Comparison of ENCODE assay signal across 24 cellular contexts in genomic region chr6:34920097-34920496, GRCh38. TPM values are rescaled to one million over a fixed set of nuclear protein-coding genes. Genes with fewer than 3 reads are reported as not detected.
DNase-seq lines count a peak whose midpoint lies in the region; ATAC-seq, FAIRE-seq and TF ChIP-seq lines count a peak whose summit lies in the region.
"Had no signal": no experiment of that assay in that cellular context is flagged by ENCODE, and none has a peak within 500 bp of the region (broad histone marks: within the 10 kb centered on the region; RNA-seq: fewer than 3 reads in every experiment).

No MANE protein-coding gene starts in this region.

- no peaks in the 10 kb centered on the region; the same call in 1 of the 2 replicates for H3K27me3 Mint-ChIP-seq in HFFc6 (ENCODE audit: insufficient read depth)
- H3K27me3 Mint-ChIP-seq: CD4-positive, CD25-positive, alpha-beta regulatory T cell had no signal

- peaks cover 7% of the 10 kb centered on the region for H3K4me1 ChIP-seq in HepG2 (ENCODE audit: insufficient read depth, low read length)
- no peaks in the 10 kb centered on the region for H3K4me1 ChIP-seq in right lobe of liver
- no peaks in the 10 kb centered on the region for H3K4me1 ChIP-seq in K562 (replicated peaks in 1 of 2; ENCODE audit: control insufficient read depth in 2 of 2, insufficient read depth in 2 of 2, low read length in 2 of 2)
- H3K4me1 ChIP-seq in upper lobe of left lung, result peaks cover 9 to 25% (median 11%) of the 10 kb centered on the region in 4 donors
- H3K4me1 ChIP-seq: BE2C, Caco-2 had no signal

- H3K27ac Mint-ChIP-seq in HFFc6, result peak overlapping the region; percentile 43
- no peak overlapping the region for H3K27ac Mint-ChIP-seq in stimulated activated effector memory CD8-positive, alpha-beta T cell treated with anti-CD3 and anti-CD28 coated beads, Interleukin-12 subunit alpha, Interleukin-12 subunit beta, amount 100 ng/mL, for 72 hours
- H3K27ac Mint-ChIP-seq: CD4-positive, CD25-positive, alpha-beta regulatory T cell; CD8-positive, alpha-beta T cell; GM23338 had no signal

- H3K4me1 Mint-ChIP-seq in HFFc6 (ENCODE audit: low read depth), result peaks cover 49% of the 10 kb centered on the region
- peaks cover 6% of the 10 kb centered on the region for H3K4me1 Mint-ChIP-seq in stimulated activated effector memory CD8-positive, alpha-beta T cell treated with anti-CD3 and anti-CD28 coated beads, Interleukin-12 subunit alpha, Interleukin-12 subunit beta, amount 100 ng/mL, for 72 hours

- H3K9me1 ChIP-seq in K562 (ENCODE audit: control insufficient read depth, insufficient read depth, low read length), result no peaks in the 10 kb centered on the region

- H3K9ac ChIP-seq in HepG2 (ENCODE audit: insufficient read depth, low read depth, low read length) (no peak overlapping the region), K562 (ENCODE audit: insufficient read depth in 1 of 2, low read depth in 2 of 2, low read length in 2 of 2) (no peak overlapping the region)

- H3K4me3 ChIP-seq in HepG2 (replicated peaks in 1 of 3; ENCODE audit: insufficient read depth in 1 of 3, low read depth in 2 of 3, low read length in 3 of 3) (no peak overlapping the region), right lobe of liver (no peak overlapping the region), K562 (no peak overlapping the region), upper lobe of left lung (no peak overlapping the region)
- H3K4me3 ChIP-seq: A549, GM12878, GM23338 had no signal

- TF ChIP-seq POLR2A in HepG2 (IDR thresholded peaks at IDR 0.05; ENCODE audit: insufficient read depth in 1 of 2, low read depth in 2 of 2, low read length in 2 of 2) (no peak), right lobe of liver (IDR thresholded peaks at IDR 0.05) (no peak), K562 (conservative IDR thresholded peaks at IDR 0.05) (no peak), upper lobe of left lung (IDR thresholded peaks at IDR 0.05) (no peak)

- FAIRE-seq in HepG2 (lab: Jason Lieb, UNC) (no peak), K562 (lab: Jason Lieb, UNC) (no peak)
- FAIRE-seq: A549, GM12878, GM19239 had no signal

- POLR2A ChIA-PET in HepG2 (lab: Yijun Ruan, JAX), result no interaction called here
- POLR2A ChIA-PET in K562 (lab: Yijun Ruan, JAX), result interaction anchor here (0.7 to 0.8 kb wide), 2 partner anchors 33 to 64 kb away, joined by 3 read pairs; no protein-coding TSS in a partner anchor

- no peak overlapping the region for H2AFZ ChIP-seq in HepG2 (ENCODE audit: low read length)
- H2AFZ ChIP-seq in K562 (ENCODE audit: low read depth, low read length), result no peak overlapping the region
- H2AFZ ChIP-seq: GM23338 had no signal

- WGBS in HepG2 (ENCODE audit: low lambda C conversion rate), result over 99% methylated on average over 4 of the region's 4 CpGs
- 81% methylated on average over 4 of the region's 4 CpGs for WGBS in right lobe of liver (ENCODE audit: insufficient coverage, low coverage, low lambda C conversion rate, missing lambda C conversion rate)
- 90% methylated on average over 4 of the region's 4 CpGs for WGBS in K562 (ENCODE audit: insufficient coverage, low coverage, missing lambda C conversion rate)
- 80 to 99% methylated on average over 4 of the region's 4 CpGs for WGBS in upper lobe of left lung, 2 donors

- H3K79me2 ChIP-seq in HepG2 (ENCODE audit: insufficient read depth, low read length), result no peaks in the 10 kb centered on the region
- no peaks in the 10 kb centered on the region for H3K79me2 ChIP-seq in K562 (ENCODE audit: control insufficient read depth, insufficient read depth, low read length)

- no peaks in the 10 kb centered on the region for H3K27me3 ChIP-seq in HepG2 (ENCODE audit: control insufficient read depth in 1 of 2, insufficient read depth in 2 of 2, low read length in 2 of 2)
- H3K27me3 ChIP-seq in right lobe of liver, result no peaks in the 10 kb centered on the region
- no peaks in the 10 kb centered on the region for H3K27me3 ChIP-seq in K562 (ENCODE audit: control insufficient read depth in 2 of 2, insufficient read depth in 2 of 2, low read length in 2 of 2)
- no peaks in the 10 kb centered on the region for H3K27me3 ChIP-seq in upper lobe of left lung
- H3K27me3 ChIP-seq: BE2C had no signal

- no peaks in the 10 kb centered on the region for H3K9me3 Mint-ChIP-seq in HFFc6
- H3K9me3 Mint-ChIP-seq in stimulated activated effector memory CD8-positive, alpha-beta T cell treated with anti-CD3 and anti-CD28 coated beads, Interleukin-12 subunit alpha, Interleukin-12 subunit beta, amount 100 ng/mL, for 72 hours, result no peaks in the 10 kb centered on the region
- H3K9me3 Mint-ChIP-seq: CD8-positive, alpha-beta T cell; GM23338; H9 had no signal

- BruUV-seq in HepG2 (replicated peaks; lab: Mats Ljungman, UMichigan) (no TSS peak), K562 (replicated peaks; lab: Mats Ljungman, UMichigan) (no TSS peak)

- H3K4me3 Mint-ChIP-seq in HFFc6, result no peak overlapping the region
- no peak overlapping the region for H3K4me3 Mint-ChIP-seq in stimulated activated effector memory CD8-positive, alpha-beta T cell treated with anti-CD3 and anti-CD28 coated beads, Interleukin-12 subunit alpha, Interleukin-12 subunit beta, amount 100 ng/mL, for 72 hours
- H3K4me3 Mint-ChIP-seq: CD4-positive, CD25-positive, alpha-beta regulatory T cell; CD8-positive, alpha-beta T cell; GM23338; H9 had no signal

- no peak for TF ChIP-seq RAD21 in HepG2 (CRISPR knock-in tag; IDR thresholded peaks at IDR 0.05)
- no peak for TF ChIP-seq RAD21 in K562 (CRISPR knock-in tag; conservative IDR thresholded peaks at IDR 0.05 in 1 of 2, IDR thresholded peaks at IDR 0.05 in 1 of 2)

- no peaks in the 10 kb centered on the region for H4K20me1 ChIP-seq in HepG2 (ENCODE audit: insufficient read depth, low read length)
- H4K20me1 ChIP-seq in K562 (replicated peaks; ENCODE audit: control insufficient read depth, insufficient read depth, low read length), result peaks cover 4% of the 10 kb centered on the region; the same call in 1 of the 2 replicates

- H3K4me2 ChIP-seq in HepG2 (ENCODE audit: low read depth, low read length) (no peak overlapping the region), K562 (ENCODE audit: insufficient read depth, low read length) (no peak overlapping the region)
- H3K4me2 ChIP-seq: A549, GM23338 had no signal

- peaks cover 6% of the 10 kb centered on the region; the same call in 1 of the 2 replicates for H3K36me3 Mint-ChIP-seq in HFFc6 (ENCODE audit: low read depth)
- no peaks in the 10 kb centered on the region for H3K36me3 Mint-ChIP-seq in stimulated activated effector memory CD8-positive, alpha-beta T cell treated with anti-CD3 and anti-CD28 coated beads, Interleukin-12 subunit alpha, Interleukin-12 subunit beta, amount 100 ng/mL, for 72 hours

- DNase-seq in HepG2 (ENCODE audit: low spot score) (no peak), right lobe of liver (no peak), HFFc6 (no peak), K562 (ENCODE audit: extremely low read depth in 1 of 4, low spot score in 3 of 4) (no peak), SHP77 treated with DMSO at 0.1 percent for 48 hours (lab: John Stamatoyannopoulos, UW) (no peak), upper lobe of left lung (no peak)
- no peak for DNase-seq in stimulated activated effector memory CD8-positive, alpha-beta T cell treated with anti-CD3 and anti-CD28 coated beads, Interleukin-12 subunit alpha, Interleukin-12 subunit beta, amount 100 ng/mL, for 72 hours (ENCODE audit: low spot score in 2 of 2)
- DNase-seq: 8988T; ACHN; AML-193; BE2C; Caco-2; CD4-positive, CD25-positive, alpha-beta regulatory T cell; CD8-positive, alpha-beta T cell; DMS153; DMS79; GDM1; H9 had no signal

- no peak for TF ChIP-seq CTCF in HepG2 (CRISPR knock-in tag; IDR thresholded peaks at IDR 0.05)
- TF ChIP-seq CTCF in right lobe of liver (IDR thresholded peaks at IDR 0.05), result no peak
- TF ChIP-seq CTCF in HFFc6 (IDR thresholded peaks at IDR 0.05), result no peak
- TF ChIP-seq CTCF in K562 (IDR thresholded peaks at IDR 0.05 in 2 of 3, conservative IDR thresholded peaks at IDR 0.05 in 1 of 3; ENCODE audit: insufficient read depth in 2 of 3, low read depth in 1 of 3, low read length in 3 of 3), result no peak
- TF ChIP-seq CTCF in upper lobe of left lung (IDR thresholded peaks at IDR 0.05), result no peak

- no peak for ATAC-seq in HepG2
- no peak for ATAC-seq in right lobe of liver
- no peak for ATAC-seq in K562
- no peak for ATAC-seq in stimulated activated effector memory CD8-positive, alpha-beta T cell treated with anti-CD3 and anti-CD28 coated beads, Interleukin-12 subunit alpha, Interleukin-12 subunit beta, amount 100 ng/mL, for 72 hours
- ATAC-seq in upper lobe of left lung (ENCODE audit: low FRiP score in 2 of 2), result no peak
- ATAC-seq: A549; CD8-positive, alpha-beta T cell; GM12878; GM23338; HCT116 had no signal

- TF ChIP-seq EP300 in HepG2 (IDR thresholded peaks at IDR 0.05; ENCODE audit: low read depth in 2 of 2, low read length in 2 of 2), result no peak
- no peak for TF ChIP-seq EP300 in HepG2 (CRISPR knock-in tag; IDR thresholded peaks at IDR 0.05; ENCODE audit: borderline replicate concordance)
- no peak for TF ChIP-seq EP300 in K562 (IDR thresholded peaks at IDR 0.05; ENCODE audit: low read length)
- TF ChIP-seq EP300 in upper lobe of left lung (IDR thresholded peaks at IDR 0.05), result no peak

- CTCF ChIA-PET in HepG2 (lab: Yijun Ruan, JAX; ENCODE audit: low intra/inter-chr PET ratio, low total read pairs), result no interaction called here
- CTCF ChIA-PET in K562 (lab: Yijun Ruan, JAX; ENCODE audit: low intra/inter-chr PET ratio), result no interaction called here

- in situ Hi-C loops in HepG2 (cut with HindIII; ENCODE audit: extremely low pct_ligation_motif_present, low pct_unique_long_range_greater_than_20kb), result no loop called here
- in situ Hi-C loops in K562 (cut with MboI), result no loop called here

- H3K27ac ChIP-seq in HepG2 (ENCODE audit: extremely low read length, insufficient read depth, low read length), result no peak overlapping the region
- no peak overlapping the region for H3K27ac ChIP-seq in right lobe of liver
- H3K27ac ChIP-seq in K562 (ENCODE audit: extremely low read depth, low read depth, low read length), result no peak overlapping the region
- H3K27ac ChIP-seq in upper lobe of left lung, result no peak overlapping the region
- H3K27ac ChIP-seq: A549, C4-2B had no signal

- H3K9me3 ChIP-seq in HepG2 (ENCODE audit: low read length) (no peaks in the 10 kb centered on the region), right lobe of liver (no peaks in the 10 kb centered on the region), K562 (replicated peaks; ENCODE audit: control insufficient read depth, insufficient read depth, low read depth, low read length) (no peaks in the 10 kb centered on the region), upper lobe of left lung (no peaks in the 10 kb centered on the region)
- H3K9me3 ChIP-seq: A549, BE2C, Caco-2 had no signal

- no peaks in the 10 kb centered on the region; a peak in 1 of 5 replicates for H3K36me3 ChIP-seq in HepG2 (replicated peaks in 1 of 2; ENCODE audit: control insufficient read depth in 1 of 2, insufficient read depth in 2 of 2, low read length in 2 of 2)
- H3K36me3 ChIP-seq in right lobe of liver, result no peaks in the 10 kb centered on the region
- H3K36me3 ChIP-seq in K562 (ENCODE audit: control insufficient read depth, insufficient read depth, low read length), result no peaks in the 10 kb centered on the region
- H3K36me3 ChIP-seq in upper lobe of left lung, result no peaks in the 10 kb centered on the region
- H3K36me3 ChIP-seq: BE2C had no signal

- intact Hi-C loops in HepG2 (cut with micrococcal nuclease; ENCODE audit: unreplicated experiment), result no loop called here
- intact Hi-C loops in right lobe of liver (cut with DNase I), result no loop called here
- intact Hi-C loops in K562 (cut with micrococcal nuclease), result no loop called here

RNA-seq across cellular contexts. Expression of gene ANKS1A, which starts 31.0 kb away (rescaled TPM):
- total RNA-seq in HepG2 (2016; rRNA removed; fragmentation: Illumina TruSeq; extraction: Trizol) (14.5 and 15.1 TPM in 2 replicates), right lobe of liver (10 to 100 TPM in 4 of 6 experiments, 1 to 10 TPM in 2; 6.7 to 17.4 (median 10.5) TPM), K562 (2014; rRNA removed) (6.2 and 8.7 TPM in 2 replicates), K562 (2014; rRNA removed; fragmentation: Illumina TruSeq; extraction: Trizol) (3.6 and 4.3 TPM in 2 replicates), K562 (2015; rRNA removed; fragmentation: Illumina TruSeq; extraction: Trizol) (5.3 and 5.7 TPM in 2 replicates), K562 (2021) (11.6 and 13.8 TPM in 2 replicates), upper lobe of left lung (10 to 100 TPM; 47.2 to 85.3 (median 53.5) TPM)
- 1.8 and 2.1 TPM in 2 replicates for total RNA-seq in HepG2 (2016; cell fraction: cytosol; rRNA removed; fragmentation: Illumina TruSeq; extraction: Trizol; ENCODE audit: low read depth)
- total RNA-seq in HepG2 (2016; cell fraction: insoluble cytoplasmic fraction; rRNA removed; fragmentation: Illumina TruSeq; extraction: Trizol), result 11.8 and 14.7 TPM in 2 replicates
- total RNA-seq in HepG2 (2016; cell fraction: membrane; rRNA removed; fragmentation: Illumina TruSeq; extraction: Trizol), result 5.1 and 5.2 TPM in 2 replicates
- 12.6 and 14.4 TPM in 2 replicates for total RNA-seq in HepG2 (2016; cell fraction: nucleus; rRNA removed; fragmentation: Illumina TruSeq; extraction: Trizol)
- polyA plus RNA-seq in HepG2 (2011; rRNA removed) (7.2 and 8.2 TPM in 2 replicates), K562 (2011; rRNA removed) (3.8 and 6.2 TPM in 2 replicates), K562 (2014; fragmentation: Illumina TruSeq; extraction: Trizol) (9.4 and 9.8 TPM in 2 replicates), K562 (2014; fragmentation: Nextera tagmentation; extraction: Ambion mirVana) (1 to 10 TPM; 1.1 to 1.5 TPM), K562 (2014; rRNA removed) (5.4 and 5.7 TPM in 2 replicates)
- polyA plus RNA-seq in HepG2 (2011; cell fraction: cytosol; rRNA removed), result 3.6 and 4.0 TPM in 2 replicates
- 15.9 and 18.1 TPM in 2 replicates for polyA plus RNA-seq in HepG2 (2011; cell fraction: nucleus; rRNA removed)
- 10.9 and 11.3 TPM in 2 replicates for polyA plus RNA-seq in HepG2 (2012)
- polyA plus RNA-seq in HepG2 (2016; cell fraction: cytosol; fragmentation: Illumina TruSeq; extraction: Trizol; ENCODE audit: low read depth), result 0.49 and 0.55 TPM in 2 replicates
- polyA plus RNA-seq in HepG2 (2016; cell fraction: insoluble cytoplasmic fraction; fragmentation: Illumina TruSeq; extraction: Trizol; ENCODE audit: low read depth), result 7.8 and 11.0 TPM in 2 replicates
- polyA plus RNA-seq in HepG2 (2016; cell fraction: membrane; fragmentation: Illumina TruSeq; extraction: Trizol; ENCODE audit: low read depth), result 1.5 and 2.0 TPM in 2 replicates
- 16.3 and 18.8 TPM in 2 replicates for polyA plus RNA-seq in HepG2 (2016; cell fraction: nucleus; fragmentation: Illumina TruSeq; extraction: Trizol; ENCODE audit: insufficient read depth, low read depth)
- 16.7 and 18.1 TPM in 2 replicates for polyA minus RNA-seq in HepG2 (2011; rRNA and poly(A)+ RNA removed; ENCODE audit: low replicate concordance)
- polyA minus RNA-seq in HepG2 (2011; cell fraction: cytosol; rRNA and poly(A)+ RNA removed), result 6.1 and 8.1 TPM in 2 replicates
- 13.3 and 13.8 TPM in 2 replicates for polyA minus RNA-seq in HepG2 (2011; cell fraction: nucleus; rRNA and poly(A)+ RNA removed)
- 10 to 100 TPM; 11.6 to 13.5 (median 13.1) TPM for total RNA-seq in HFFc6 (2021; fragmentation: NEBNext Ultra II Directional; extraction: Animal tissue kit (Norgen Biotek cat#: 25700))
- 48.2 and 58.7 TPM in 2 replicates for total RNA-seq in K562 (2011; cell fraction: chromatin; rRNA removed; ENCODE audit: low replicate concordance)
- total RNA-seq in K562 (2011; cell fraction: nucleolus; rRNA removed), result 18.5 and 20.9 TPM in 2 replicates
- total RNA-seq in K562 (2011; cell fraction: nucleoplasm; rRNA removed), result 19.7 and 20.3 TPM in 2 replicates
- 3.0 and 3.5 TPM in 2 replicates for polyA plus RNA-seq in K562 (2011; cell fraction: cytosol; rRNA removed)
- polyA plus RNA-seq in K562 (2011; cell fraction: nucleus; rRNA removed), result 9.2 and 13.2 TPM in 2 replicates
- polyA plus RNA-seq in K562 (2012), result 9.3 and 11.1 TPM in 2 replicates
- 9.5 and 12.5 TPM in 2 replicates for polyA minus RNA-seq in K562 (2011; rRNA and poly(A)+ RNA removed)
- 5.9 and 11.5 TPM in 2 replicates for polyA minus RNA-seq in K562 (2011; cell fraction: cytosol; rRNA and poly(A)+ RNA removed)
- polyA minus RNA-seq in K562 (2011; cell fraction: nucleus; rRNA and poly(A)+ RNA removed), result 7.1 and 10.3 TPM in 2 replicates

RNA-seq across cellular contexts. Expression of gene TAF11, which starts 32.3 kb away (rescaled TPM):
- total RNA-seq in HepG2 (2016; rRNA removed; fragmentation: Illumina TruSeq; extraction: Trizol), result 73.6 and 94.9 TPM in 2 replicates
- total RNA-seq in HepG2 (2016; cell fraction: cytosol; rRNA removed; fragmentation: Illumina TruSeq; extraction: Trizol; ENCODE audit: low read depth), result 15.2 and 17.0 TPM in 2 replicates
- 76.1 and 101 TPM in 2 replicates for total RNA-seq in HepG2 (2016; cell fraction: insoluble cytoplasmic fraction; rRNA removed; fragmentation: Illumina TruSeq; extraction: Trizol)
- total RNA-seq in HepG2 (2016; cell fraction: membrane; rRNA removed; fragmentation: Illumina TruSeq; extraction: Trizol), result 48.5 and 59.3 TPM in 2 replicates
- 26.5 and 29.8 TPM in 2 replicates for total RNA-seq in HepG2 (2016; cell fraction: nucleus; rRNA removed; fragmentation: Illumina TruSeq; extraction: Trizol)
- polyA plus RNA-seq in HepG2 (2011; rRNA removed), result 29.5 and 35.4 TPM in 2 replicates
- 19.6 and 30.9 TPM in 2 replicates for polyA plus RNA-seq in HepG2 (2011; cell fraction: cytosol; rRNA removed)
- polyA plus RNA-seq in HepG2 (2011; cell fraction: nucleus; rRNA removed), result 15.0 and 19.9 TPM in 2 replicates
- 25.1 and 34.4 TPM in 2 replicates for polyA plus RNA-seq in HepG2 (2012)
- 17.3 and 17.5 TPM in 2 replicates for polyA plus RNA-seq in HepG2 (2016; cell fraction: cytosol; fragmentation: Illumina TruSeq; extraction: Trizol; ENCODE audit: low read depth)
- 93.7 and 105 TPM in 2 replicates for polyA plus RNA-seq in HepG2 (2016; cell fraction: insoluble cytoplasmic fraction; fragmentation: Illumina TruSeq; extraction: Trizol; ENCODE audit: low read depth)
- polyA plus RNA-seq in HepG2 (2016; cell fraction: membrane; fragmentation: Illumina TruSeq; extraction: Trizol; ENCODE audit: low read depth), result 40.2 and 43.7 TPM in 2 replicates
- 53.1 and 56.0 TPM in 2 replicates for polyA plus RNA-seq in HepG2 (2016; cell fraction: nucleus; fragmentation: Illumina TruSeq; extraction: Trizol; ENCODE audit: insufficient read depth, low read depth)
- polyA minus RNA-seq in HepG2 (2011; rRNA and poly(A)+ RNA removed; ENCODE audit: low replicate concordance), result 10.4 and 14.8 TPM in 2 replicates
- polyA minus RNA-seq in HepG2 (2011; cell fraction: cytosol; rRNA and poly(A)+ RNA removed), result 9.6 and 10.0 TPM in 2 replicates
- polyA minus RNA-seq in HepG2 (2011; cell fraction: nucleus; rRNA and poly(A)+ RNA removed), result 11.2 and 13.4 TPM in 2 replicates
- total RNA-seq in right lobe of liver, result 10 to 100 TPM in 3 of 6 experiments, 1 to 10 TPM in 3; 8.9 to 13.4 (median 10.3) TPM
- total RNA-seq in HFFc6 (2021; fragmentation: NEBNext Ultra II Directional; extraction: Animal tissue kit (Norgen Biotek cat#: 25700)), result 10 to 100 TPM; 15.2 to 19.0 (median 16.1) TPM
- total RNA-seq in K562 (2011; cell fraction: chromatin; rRNA removed; ENCODE audit: low replicate concordance), result 29.2 and 52.2 TPM in 2 replicates
- 25.0 and 26.5 TPM in 2 replicates for total RNA-seq in K562 (2011; cell fraction: nucleolus; rRNA removed)
- 35.7 and 46.0 TPM in 2 replicates for total RNA-seq in K562 (2011; cell fraction: nucleoplasm; rRNA removed)
- total RNA-seq in K562 (2014; rRNA removed), result 40.9 and 59.3 TPM in 2 replicates
- 71.9 and 83.0 TPM in 2 replicates for total RNA-seq in K562 (2014; rRNA removed; fragmentation: Illumina TruSeq; extraction: Trizol)
- total RNA-seq in K562 (2015; rRNA removed; fragmentation: Illumina TruSeq; extraction: Trizol), result 65.9 and 73.2 TPM in 2 replicates
- total RNA-seq in K562 (2021), result 49.4 and 52.7 TPM in 2 replicates
- polyA plus RNA-seq in K562 (2011; rRNA removed), result 70.6 and 91.9 TPM in 2 replicates
- 26.4 and 54.7 TPM in 2 replicates for polyA plus RNA-seq in K562 (2011; cell fraction: cytosol; rRNA removed)
- polyA plus RNA-seq in K562 (2011; cell fraction: nucleus; rRNA removed), result 34.5 and 45.8 TPM in 2 replicates
- 43.8 and 49.9 TPM in 2 replicates for polyA plus RNA-seq in K562 (2012)
- polyA plus RNA-seq in K562 (2014; fragmentation: Illumina TruSeq; extraction: Trizol), result 67.5 and 74.2 TPM in 2 replicates
- 10 to 100 TPM; 42.0 to 44.9 TPM for polyA plus RNA-seq in K562 (2014; fragmentation: Nextera tagmentation; extraction: Ambion mirVana)
- 74.7 and 77.2 TPM in 2 replicates for polyA plus RNA-seq in K562 (2014; rRNA removed)
- polyA minus RNA-seq in K562 (2011; rRNA and poly(A)+ RNA removed), result 30.6 and 33.4 TPM in 2 replicates
- polyA minus RNA-seq in K562 (2011; cell fraction: cytosol; rRNA and poly(A)+ RNA removed), result 12.2 and 14.1 TPM in 2 replicates
- 12.3 and 18.2 TPM in 2 replicates for polyA minus RNA-seq in K562 (2011; cell fraction: nucleus; rRNA and poly(A)+ RNA removed)
- 10 to 100 TPM; 15.4 to 35.6 (median 19.3) TPM for total RNA-seq in upper lobe of left lung

Comparison
In these comparisons a context has a peak if more than half of its experiments do, and no peak if none do; other contexts are left out.
1. Of the 241 proteins assayed by ChIP-seq in both HepG2 and K562: peak only in HepG2: none; only in K562: none; in both: ZNF121; in neither: 240.